29 cellular contexts compared by ENCODE assay signal in the genomic region with DNA sequence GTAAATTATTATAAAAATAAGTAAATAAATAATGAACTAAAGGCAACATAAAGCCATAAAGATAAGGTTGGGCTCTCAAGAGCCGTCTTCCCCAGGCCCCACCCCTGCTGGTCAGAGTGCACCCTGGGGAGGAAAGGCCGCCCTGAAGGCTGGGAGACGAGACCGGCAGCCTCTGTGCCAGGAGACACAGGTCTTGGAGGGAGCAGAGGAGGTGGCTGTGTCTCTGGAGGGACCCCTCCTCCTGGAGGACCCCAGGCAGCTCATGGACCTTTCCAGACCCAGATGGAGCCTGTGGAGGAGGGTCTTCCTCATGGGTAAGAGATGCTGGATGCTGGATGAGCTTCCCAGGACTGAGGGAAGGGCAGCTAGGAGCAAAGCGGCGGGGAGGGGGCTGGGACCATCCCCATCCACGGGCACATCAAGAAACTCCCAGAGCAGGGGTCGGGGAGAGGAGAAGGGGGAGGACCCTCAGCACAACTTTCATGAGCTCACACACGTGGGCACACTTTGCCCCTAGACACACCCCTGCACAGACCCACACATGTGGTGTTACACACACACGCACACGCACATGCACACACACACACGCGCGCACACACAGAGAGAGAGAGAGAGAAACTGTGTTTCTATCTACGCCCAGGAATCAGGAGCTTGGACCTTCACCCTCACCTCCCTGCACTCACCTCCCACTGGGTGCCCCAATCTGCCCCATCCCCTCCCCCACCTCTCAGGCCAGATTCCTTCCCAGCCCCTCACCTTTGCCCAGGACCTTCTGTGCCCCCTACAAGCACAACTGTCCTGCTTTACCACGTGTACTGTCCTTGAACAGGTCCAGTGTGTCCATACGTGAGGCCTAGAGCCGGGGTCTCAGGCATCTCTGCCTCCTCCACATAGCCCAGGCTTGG. TPM values are rescaled to one million over a fixed set of nuclear protein-coding genes. Genes with fewer than 3 reads are reported as not detected.
A peak's percentile ranks its signal among the peaks of the same experiment; 100 is the strongest.
DNase-seq lines count a peak whose midpoint lies in the region; ATAC-seq and TF ChIP-seq lines count a peak whose summit lies in the region.
"Had no signal": no experiment of that assay in that cellular context is flagged by ENCODE, and none has a peak within 500 bp of the region (broad histone marks: within the 10 kb centered on the region; RNA-seq: fewer than 3 reads in every experiment).

Gene CEACAM18, plus strand, starts transcription at position 159 of the 905 bp plus-strand sequence.

- H3K9me3 ChIP-seq in hepatocyte (ENCODE audit: low read depth) = no peaks in the 10 kb centered on the region
- H3K9me3 ChIP-seq: HAP-1 had no signal

- H3K27ac Mint-ChIP-seq in activated CD4-positive, alpha-beta memory T cell treated with anti-CD3 and anti-CD28 coated beads for 36 hours = no peak within 1 kb of the TSS
- no peak within 1 kb of the TSS for H3K27ac Mint-ChIP-seq in activated CD4-positive, alpha-beta memory T cell treated with anti-CD3 and anti-CD28 coated beads, Interleukin-2, amount 10 ng/mL, durations not matched to agents 7 days and 5 days
- H3K27ac Mint-ChIP-seq in natural killer cell treated with Interleukin-12 subunit alpha and Interleukin-12 subunit beta and Interleukin-15 and Interleukin-18, amount 100 ng/mL, for 72 hours = no peak within 1 kb of the TSS
- no peak within 1 kb of the TSS for H3K27ac Mint-ChIP-seq in natural killer cell
- no peak within 1 kb of the TSS for H3K27ac Mint-ChIP-seq in effector memory CD8-positive, alpha-beta T cell
- H3K27ac Mint-ChIP-seq: CD8-positive, alpha-beta T cell; GM23338 had no signal

- TF ChIP-seq CTCF in natural killer cell (IDR thresholded peaks at IDR 0.05) (no peak), hepatocyte (IDR thresholded peaks at IDR 0.05; ENCODE audit: poor library complexity) (no peak)

- intact Hi-C loops in activated CD4-positive, alpha-beta memory T cell treated with anti-CD3 and anti-CD28 coated beads for 36 hours (cut with micrococcal nuclease) = loop anchor here (10.0 kb wide), 1 partner anchor 96 kb away; the partner anchor contains the start of gene ZNF175
- intact Hi-C loops in natural killer cell (cut with micrococcal nuclease) = no loop called here

- peaks cover 5% of the 10 kb centered on the region for H3K4me1 ChIP-seq in hepatocyte (ENCODE audit: insufficient read depth)
- H3K4me1 ChIP-seq: HAP-1 had no signal

- peak; percentile 1 for DNase-seq in activated CD4-positive, alpha-beta memory T cell treated with anti-CD3 and anti-CD28 coated beads for 36 hours
- DNase-seq in activated CD4-positive, alpha-beta memory T cell treated with anti-CD3 and anti-CD28 coated beads, Interleukin-2, amount 10 ng/mL, durations not matched to agents 7 days and 5 days = no peak
- peak; percentile 38 for DNase-seq in natural killer cell treated with Interleukin-12 subunit alpha and Interleukin-12 subunit beta and Interleukin-15 and Interleukin-18, amount 100 ng/mL, for 72 hours (ENCODE audit: low spot score)
- DNase-seq in natural killer cell (no peak), hepatocyte (ENCODE audit: low spot score) (peak; percentile 28), superior temporal gyrus (ENCODE audit: extremely low spot score) (no peak), NCI-H524 (lab: John Stamatoyannopoulos, UW) (no peak)
- DNase-seq in effector memory CD8-positive, alpha-beta T cell = no peak
- DNase-seq: AML-193; C1 segment of cervical spinal cord; Calu3; CD8-positive, alpha-beta T cell; DMS153; NCI-H1105; NCI-H146; NCI-H2029; NCI-H226; NCI-H510A treated with DMSO at 0.1 percent for 48 hours; NCI-H774; NK-92 treated with Interleukin-12 subunit alpha and Interleukin-12 subunit beta, amount 100 ng/mL, for 24 hours; SIG-M5 had no signal

- peak within 1 kb of the TSS; percentile 58 for H3K27ac ChIP-seq in hepatocyte
- H3K27ac ChIP-seq: HL-60, KMS-11 had no signal

- no peaks in the 10 kb centered on the region for H4K20me1 ChIP-seq in hepatocyte (ENCODE audit: insufficient read depth, poor library complexity, severe bottlenecking)

- peaks cover 3% of the 10 kb centered on the region for H3K9me3 Mint-ChIP-seq in activated CD4-positive, alpha-beta memory T cell treated with anti-CD3 and anti-CD28 coated beads for 36 hours
- no peaks in the 10 kb centered on the region for H3K9me3 Mint-ChIP-seq in activated CD4-positive, alpha-beta memory T cell treated with anti-CD3 and anti-CD28 coated beads, Interleukin-2, amount 10 ng/mL, durations not matched to agents 7 days and 5 days
- no peaks in the 10 kb centered on the region for H3K9me3 Mint-ChIP-seq in natural killer cell treated with Interleukin-12 subunit alpha and Interleukin-12 subunit beta and Interleukin-15 and Interleukin-18, amount 100 ng/mL, for 72 hours
- H3K9me3 Mint-ChIP-seq in natural killer cell = no peaks in the 10 kb centered on the region
- H3K9me3 Mint-ChIP-seq in effector memory CD8-positive, alpha-beta T cell = no peaks in the 10 kb centered on the region
- H3K9me3 Mint-ChIP-seq: CD8-positive, alpha-beta T cell had no signal

- peaks cover 19% of the 10 kb centered on the region for H3K4me1 Mint-ChIP-seq in activated CD4-positive, alpha-beta memory T cell treated with anti-CD3 and anti-CD28 coated beads for 36 hours (ENCODE audit: low read depth)
- H3K4me1 Mint-ChIP-seq in activated CD4-positive, alpha-beta memory T cell treated with anti-CD3 and anti-CD28 coated beads, Interleukin-2, amount 10 ng/mL, durations not matched to agents 7 days and 5 days = no peaks in the 10 kb centered on the region
- peaks cover 0 to 4% of the 10 kb centered on the region in 2 donors for H3K4me1 Mint-ChIP-seq in natural killer cell treated with Interleukin-12 subunit alpha and Interleukin-12 subunit beta and Interleukin-15 and Interleukin-18, amount 100 ng/mL, for 72 hours (ENCODE audit: low read depth in 2 of 2)
- no peaks in the 10 kb centered on the region for H3K4me1 Mint-ChIP-seq in natural killer cell
- no peaks in the 10 kb centered on the region for H3K4me1 Mint-ChIP-seq in effector memory CD8-positive, alpha-beta T cell (ENCODE audit: low read depth in 2 of 2)
- H3K4me1 Mint-ChIP-seq: GM23338 had no signal

- no peak within 1 kb of the TSS for H2AFZ ChIP-seq in hepatocyte
- H2AFZ ChIP-seq: GM23338 had no signal

- no peaks in the 10 kb centered on the region for H3K9me2 ChIP-seq in hepatocyte (replicated peaks; ENCODE audit: insufficient read depth)

- no peaks in the 10 kb centered on the region for H3K27me3 ChIP-seq in hepatocyte

- POLR2A ChIA-PET in activated CD4-positive, alpha-beta memory T cell treated with anti-CD3 and anti-CD28 coated beads for 36 hours (lab: Charles Lee) = no interaction called here
- POLR2A ChIA-PET in activated CD4-positive, alpha-beta memory T cell treated with anti-CD3 and anti-CD28 coated beads, Interleukin-2, amount 10 ng/mL, durations not matched to agents 7 days and 5 days (lab: Charles Lee) = no interaction called here

- H3K36me3 ChIP-seq in hepatocyte (replicated peaks; ENCODE audit: insufficient read depth, low read depth) = no peaks in the 10 kb centered on the region
- H3K36me3 ChIP-seq: HAP-1 had no signal

- no peak for ATAC-seq in natural killer cell treated with Interleukin-12 subunit alpha and Interleukin-12 subunit beta and Interleukin-15 and Interleukin-18, amount 100 ng/mL, for 72 hours
- no peak for ATAC-seq in natural killer cell
- no peak for ATAC-seq in effector memory CD8-positive, alpha-beta T cell (replicated peaks)
- ATAC-seq: CD8-positive, alpha-beta T cell; GM23338 had no signal

- H3K27me3 Mint-ChIP-seq in activated CD4-positive, alpha-beta memory T cell treated with anti-CD3 and anti-CD28 coated beads for 36 hours = peaks cover 5% of the 10 kb centered on the region
- peaks cover 11% of the 10 kb centered on the region for H3K27me3 Mint-ChIP-seq in activated CD4-positive, alpha-beta memory T cell treated with anti-CD3 and anti-CD28 coated beads, Interleukin-2, amount 10 ng/mL, durations not matched to agents 7 days and 5 days
- peaks cover 40 to 48% of the 10 kb centered on the region in 2 donors for H3K27me3 Mint-ChIP-seq in natural killer cell treated with Interleukin-12 subunit alpha and Interleukin-12 subunit beta and Interleukin-15 and Interleukin-18, amount 100 ng/mL, for 72 hours
- H3K27me3 Mint-ChIP-seq in natural killer cell (ENCODE audit: low read depth in 2 of 2) = peaks cover 17 to 33% of the 10 kb centered on the region in 2 donors
- peaks cover 80 to 93% of the 10 kb centered on the region in 2 donors for H3K27me3 Mint-ChIP-seq in effector memory CD8-positive, alpha-beta T cell

- H3K36me3 Mint-ChIP-seq in activated CD4-positive, alpha-beta memory T cell treated with anti-CD3 and anti-CD28 coated beads for 36 hours = no peaks in the 10 kb centered on the region
- H3K36me3 Mint-ChIP-seq in activated CD4-positive, alpha-beta memory T cell treated with anti-CD3 and anti-CD28 coated beads, Interleukin-2, amount 10 ng/mL, durations not matched to agents 7 days and 5 days (ENCODE audit: low read depth) = no peaks in the 10 kb centered on the region
- no peaks in the 10 kb centered on the region for H3K36me3 Mint-ChIP-seq in natural killer cell treated with Interleukin-12 subunit alpha and Interleukin-12 subunit beta and Interleukin-15 and Interleukin-18, amount 100 ng/mL, for 72 hours
- no peaks in the 10 kb centered on the region for H3K36me3 Mint-ChIP-seq in natural killer cell
- peaks cover 3% of the 10 kb centered on the region for H3K36me3 Mint-ChIP-seq in effector memory CD8-positive, alpha-beta T cell (ENCODE audit: insufficient read depth)
- H3K36me3 Mint-ChIP-seq: CD8-positive, alpha-beta T cell had no signal

- CTCF ChIA-PET in activated CD4-positive, alpha-beta memory T cell treated with anti-CD3 and anti-CD28 coated beads for 36 hours (lab: Charles Lee) = interaction anchor here (1.4 to 1.7 kb wide), 2 partner anchors 38 to 179 kb away, joined by 4 to 7 read pairs; no protein-coding TSS in a partner anchor
- CTCF ChIA-PET in activated CD4-positive, alpha-beta memory T cell treated with anti-CD3 and anti-CD28 coated beads, Interleukin-2, amount 10 ng/mL, durations not matched to agents 7 days and 5 days (lab: Charles Lee) = no interaction called here

- H3K4me3 Mint-ChIP-seq in activated CD4-positive, alpha-beta memory T cell treated with anti-CD3 and anti-CD28 coated beads for 36 hours = no peak within 1 kb of the TSS
- H3K4me3 Mint-ChIP-seq in activated CD4-positive, alpha-beta memory T cell treated with anti-CD3 and anti-CD28 coated beads, Interleukin-2, amount 10 ng/mL, durations not matched to agents 7 days and 5 days = no peak within 1 kb of the TSS
- H3K4me3 Mint-ChIP-seq in natural killer cell treated with Interleukin-12 subunit alpha and Interleukin-12 subunit beta and Interleukin-15 and Interleukin-18, amount 100 ng/mL, for 72 hours = no peak within 1 kb of the TSS
- no peak within 1 kb of the TSS for H3K4me3 Mint-ChIP-seq in natural killer cell
- no peak within 1 kb of the TSS for H3K4me3 Mint-ChIP-seq in effector memory CD8-positive, alpha-beta T cell
- H3K4me3 Mint-ChIP-seq: CD8-positive, alpha-beta T cell; GM23338 had no signal

- peak within 1 kb of the TSS; percentile 29 for H3K4me2 ChIP-seq in hepatocyte
- H3K4me2 ChIP-seq: GM23338, KMS-11 had no signal

- H3K79me2 ChIP-seq in hepatocyte = no peaks in the 10 kb centered on the region

- no peak within 1 kb of the TSS for H3K4me3 ChIP-seq in hepatocyte
- H3K4me3 ChIP-seq: GM23338, HAP-1 had no signal

- 71% methylated on average over 15 of the region's 18 CpGs for WGBS in hepatocyte (ENCODE audit: low lambda C conversion rate, missing lambda C conversion rate)

RNA-seq across cellular contexts. Expression of gene CEACAM18, which starts in this region (rescaled TPM):
- not detected for total RNA-seq in activated CD4-positive, alpha-beta memory T cell treated with anti-CD3 and anti-CD28 coated beads for 36 hours
- total RNA-seq in activated CD4-positive, alpha-beta memory T cell treated with anti-CD3 and anti-CD28 coated beads, Interleukin-2, amount 10 ng/mL, durations not matched to agents 7 days and 5 days = not detected
- total RNA-seq in natural killer cell treated with Interleukin-12 subunit alpha and Interleukin-12 subunit beta and Interleukin-15 and Interleukin-18, amount 100 ng/mL, for 72 hours = not detected
- total RNA-seq in natural killer cell (not detected), hepatocyte (not detected in 2 replicates)
- 0.19 TPM in 1 of 2 replicates, not detected in the other for polyA plus RNA-seq in hepatocyte
- total RNA-seq: A172; Calu3; CD8-positive, alpha-beta T cell; Daoy; GM23338; HT1080 had no signal
- polyA plus RNA-seq: AG04450, GM23338 had no signal

Comparison
In these comparisons a context has a peak if more than half of its experiments do, and no peak if none do; other contexts are left out.
1. Peak in DNase-seq in activated CD4-positive, alpha-beta memory T cell treated with anti-CD3 and anti-CD28 coated beads for 36 hours; RNA of the gene not detected or under 1 TPM.
2. Peak in DNase-seq in natural killer cell treated with Interleukin-12 subunit alpha and Interleukin-12 subunit beta and Interleukin-15 and Interleukin-18, amount 100 ng/mL, for 72 hours; RNA of the gene not detected or under 1 TPM.
3. Peak in DNase-seq, H3K27ac ChIP-seq and H3K4me2 ChIP-seq in hepatocyte; RNA of the gene not detected or under 1 TPM.